In the genomic region with DNA sequence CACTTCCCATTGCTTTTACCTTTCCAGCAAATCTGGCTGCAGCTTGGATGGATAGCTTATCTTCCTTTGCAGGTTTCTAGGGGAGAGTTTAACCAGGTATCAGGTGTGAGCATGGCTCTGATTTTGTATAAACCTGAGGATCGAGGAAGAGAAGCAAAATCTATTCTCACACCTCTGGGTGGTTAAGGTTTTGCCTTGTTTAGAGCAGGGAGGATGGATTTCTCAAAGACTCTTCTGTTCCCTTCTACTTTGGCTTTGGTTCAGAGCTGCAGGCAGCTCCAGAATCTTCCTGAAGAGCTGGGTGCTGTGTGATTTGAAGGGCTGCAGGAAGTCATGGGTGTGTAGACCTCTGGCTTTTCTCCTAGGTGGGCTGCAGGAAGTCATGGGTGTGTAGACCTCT, we compare ENCODE assay signal across 9 cellular contexts. TPM values are rescaled to one million over a fixed set of nuclear protein-coding genes. Genes with fewer than 3 reads are reported as not detected.
A peak's percentile ranks its signal among the peaks of the same experiment; 100 is the strongest.
DNase-seq lines count a peak whose midpoint lies in the region; ATAC-seq and TF ChIP-seq lines count a peak whose summit lies in the region.
"Had no signal": no experiment of that assay in that cellular context is flagged by ENCODE, and none has a peak within 500 bp of the region (broad histone marks: within the 10 kb centered on the region; RNA-seq: fewer than 3 reads in every experiment).

No MANE protein-coding gene starts in this region.

- peaks cover 29% of the 10 kb centered on the region for H3K27me3 Mint-ChIP-seq in CD4-positive, alpha-beta T cell

- intact Hi-C loops in CD4-positive, alpha-beta T cell (cut with DNase I, micrococcal nuclease): loop anchor here in 1 of 2 experiments (5.0 to 10.0 kb wide), 2 partner anchors 97 to 125 kb away; no protein-coding TSS in a partner anchor
- intact Hi-C loops in OCI-LY7 (cut with micrococcal nuclease; ENCODE audit: unreplicated experiment) (no loop called here), esophagus muscularis mucosa (cut with DNase I) (no loop called here), ovary (cut with DNase I) (loop anchor here in 1 of 4 donors (10.0 kb wide), 1 partner anchor 115 kb away; no protein-coding TSS in a partner anchor)

- no peak for TF ChIP-seq POLR2A in esophagus muscularis mucosa (IDR thresholded peaks at IDR 0.05; ENCODE audit: low read depth)
- TF ChIP-seq POLR2A in ovary (IDR thresholded peaks at IDR 0.05): no peak

- H3K27ac ChIP-seq in CD4-positive, alpha-beta T cell (ENCODE audit: low read depth, low read length): no peak overlapping the region
- H3K27ac ChIP-seq in OCI-LY7 (ENCODE audit: low read depth, low read length, poor library complexity, severe bottlenecking): peak overlapping the region; percentile 62
- H3K27ac ChIP-seq in esophagus muscularis mucosa (replicated peaks in 1 of 4): peak overlapping the region; percentile 86 to 96 (median 88)
- H3K27ac ChIP-seq in ovary: no peak overlapping the region

- H3K9me2 ChIP-seq in OCI-LY7 (ENCODE audit: insufficient read depth, low read length): no peaks in the 10 kb centered on the region

- H3K4me2 ChIP-seq in OCI-LY7 (ENCODE audit: low read length): peak overlapping the region; percentile 80

- peaks cover 10% of the 10 kb centered on the region for H3K27me3 ChIP-seq in CD4-positive, alpha-beta T cell (ENCODE audit: control insufficient read depth, insufficient read depth, low read length)
- H3K27me3 ChIP-seq in esophagus muscularis mucosa (no peaks in the 10 kb centered on the region), ovary (no peaks in the 10 kb centered on the region)

- H3K79me2 ChIP-seq in OCI-LY7 (ENCODE audit: insufficient read depth, low read depth, low read length): peaks cover 55% of the 10 kb centered on the region

- ATAC-seq in CD4-positive, alpha-beta T cell (ENCODE audit: poor library complexity): no peak
- no peak for ATAC-seq in GM21737 (IDR thresholded peaks at IDR 0.05; ENCODE audit: unreplicated experiment)
- ATAC-seq in HG03108 (IDR thresholded peaks at IDR 0.05; ENCODE audit: unreplicated experiment): no peak
- ATAC-seq in GM21360 (IDR thresholded peaks at IDR 0.05; ENCODE audit: unreplicated experiment): no peak

- 0 out of 2 replicates have a peak, but pooled peaks cover 7% of the 10 kb centered on the region for H4K20me1 ChIP-seq in OCI-LY7 (ENCODE audit: insufficient read depth, low read length)

- no peak for TF ChIP-seq CTCF in CD4-positive, alpha-beta T cell (IDR thresholded peaks at IDR 0.05)
- TF ChIP-seq CTCF in OCI-LY7 (conservative IDR thresholded peaks at IDR 0.05; ENCODE audit: low read length) (no peak), esophagus muscularis mucosa (IDR thresholded peaks at IDR 0.05) (no peak), ovary (IDR thresholded peaks at IDR 0.05) (no peak)

- H2AFZ ChIP-seq in OCI-LY7 (ENCODE audit: low read length): no peak overlapping the region

- H3K4me1 Mint-ChIP-seq in CD4-positive, alpha-beta T cell (ENCODE audit: low read depth): no peaks in the 10 kb centered on the region
- H3K4me1 Mint-ChIP-seq: central memory CD8-positive, alpha-beta T cell had no signal

- no peaks in the 10 kb centered on the region for H3K36me3 Mint-ChIP-seq in CD4-positive, alpha-beta T cell (ENCODE audit: low read depth)

- peaks cover 31% of the 10 kb centered on the region for H3K36me3 ChIP-seq in OCI-LY7 (ENCODE audit: insufficient read depth, low read length)
- H3K36me3 ChIP-seq in esophagus muscularis mucosa: peaks cover 12 to 31% (median 25%) of the 10 kb centered on the region in 4 donors
- H3K36me3 ChIP-seq in ovary: no peaks in the 10 kb centered on the region

- BruUV-seq in OCI-LY7 (replicated peaks; lab: Mats Ljungman, UMichigan): no TSS peak

- 14% methylated on average over 1 of the region's 1 CpG for WGBS in esophagus muscularis mucosa
- WGBS in ovary, 3 donors: 45 to 53% (median 47%) methylated on average over 1 of the region's 1 CpG

- no peak for DNase-seq in CD4-positive, alpha-beta T cell
- DNase-seq in OCI-LY7 (ENCODE audit: low spot score) (peak; percentile 32), esophagus muscularis mucosa (ENCODE audit: extremely low spot score) (no peak), ovary (no peak), ecto neural progenitor cell (ENCODE audit: low spot score) (no peak)

- TF ChIP-seq EP300 in esophagus muscularis mucosa (IDR thresholded peaks at IDR 0.05): no peak
- no peak for TF ChIP-seq EP300 in ovary (IDR thresholded peaks at IDR 0.05)

- CTCF ChIA-PET in CD4-positive, alpha-beta T cell (lab: Charles Lee): no interaction called here
- CTCF ChIA-PET in OCI-LY7 (lab: Charles Lee; ENCODE audit: unreplicated experiment): interaction anchor here (1.7 kb wide), 1 partner anchor 11 kb away, joined by 7 read pairs; no protein-coding TSS in a partner anchor

- no peaks in the 10 kb centered on the region for H3K9me3 ChIP-seq in CD4-positive, alpha-beta T cell (ENCODE audit: control insufficient read depth, low read length)
- H3K9me3 ChIP-seq in OCI-LY7 (ENCODE audit: low read length) (no peaks in the 10 kb centered on the region), esophagus muscularis mucosa (no peaks in the 10 kb centered on the region), ovary (no peaks in the 10 kb centered on the region)

- no peaks in the 10 kb centered on the region for H3K9me3 Mint-ChIP-seq in CD4-positive, alpha-beta T cell
- H3K9me3 Mint-ChIP-seq: central memory CD8-positive, alpha-beta T cell had no signal

- H3K27ac Mint-ChIP-seq in CD4-positive, alpha-beta T cell: no peak overlapping the region

- POLR2A ChIA-PET in CD4-positive, alpha-beta T cell (lab: Charles Lee): interaction anchor here (0.7 kb wide), 1 partner anchor 95 kb away, joined by 3 read pairs; no protein-coding TSS in a partner anchor
- POLR2A ChIA-PET in OCI-LY7 (lab: Charles Lee): interaction anchor here (0.8 to 3.8 kb wide), 7 partner anchors 10 to 57 kb away, joined by 3 to 35 read pairs (median 4); no protein-coding TSS in a partner anchor

- H3K4me3 ChIP-seq in OCI-LY7 (ENCODE audit: low read depth, low read length, poor library complexity, severe bottlenecking) (peak overlapping the region; percentile 90), esophagus muscularis mucosa (peak overlapping the region; percentile 79 to 87 (median 83)), ovary (peak overlapping the region; percentile 62)

- H3K4me1 ChIP-seq in OCI-LY7 (ENCODE audit: insufficient read depth, low read length, poor library complexity, severe bottlenecking): peaks cover 61% of the 10 kb centered on the region
- H3K4me1 ChIP-seq in esophagus muscularis mucosa: peaks cover 41 to 79% (median 61%) of the 10 kb centered on the region in 4 donors
- peaks cover 8% of the 10 kb centered on the region for H3K4me1 ChIP-seq in ovary (ENCODE audit: insufficient read depth)

- H3K4me3 Mint-ChIP-seq in CD4-positive, alpha-beta T cell: peak overlapping the region; percentile 88

RNA-seq across cellular contexts. Expression of a gene that starts 1.7 kb away (rescaled TPM):
- total RNA-seq in CD4-positive, alpha-beta T cell: 1 to 10 TPM; 1.1 to 1.2 TPM
- total RNA-seq in OCI-LY7 (2014; rRNA removed; shearing (Covaris generic)): 53.7 and 62.7 TPM in 2 replicates
- 44.5 and 45.7 TPM in 2 replicates for total RNA-seq in OCI-LY7 (2022)
- 10 to 100 TPM; 50.5 to 94.5 (median 78.3) TPM for total RNA-seq in esophagus muscularis mucosa
- total RNA-seq in ovary: 10 to 100 TPM; 19.0 to 89.9 (median 26.8) TPM
- polyA plus RNA-seq in ovary: 10 to 100 TPM; 16.2 to 22.5 TPM

Comparison
In these comparisons a context has a peak if more than half of its experiments do, and no peak if none do; other contexts are left out.
1. H3K27ac ChIP-seq: peak in OCI-LY7 (single experiment) and esophagus muscularis mucosa (4 of 4); none in CD4-positive, alpha-beta T cell (single experiment) and ovary (0 of 2).
2. RNA of a gene that starts 1.7 kb away (total RNA-seq): 50.5 to 94.5 TPM in esophagus muscularis mucosa, 44.5 to 62.7 TPM in OCI-LY7 and 19.0 to 89.9 TPM in ovary; 1.1 to 1.2 TPM in CD4-positive, alpha-beta T cell; every median in the first group is over 4 times any median in the second.
3. Peak in every context shown above with its lines, with median percentiles within 50 percentile points of each other: H3K4me3 ChIP-seq.